8 cellular contexts compared by ENCODE assay signal in genomic region chr19:58545286-58546068, GRCh38. TPM values are rescaled to one million over a fixed set of nuclear protein-coding genes. Genes with fewer than 3 reads are reported as not detected.
A peak's percentile ranks its signal among the peaks of the same experiment; 100 is the strongest.
DNase-seq lines count a peak whose midpoint lies in the region; ATAC-seq lines count a peak whose summit lies in the region.

No MANE protein-coding gene starts in this region.

- peak overlapping the region; percentile 77; the same call in 1 of the 2 replicates for H3K27ac ChIP-seq in HUES64 (ENCODE audit: low read depth, low read length)

- H3K36me3 ChIP-seq in HUES64 (ENCODE audit: insufficient read depth, low read length) = peaks cover 51% of the 10 kb centered on the region

- no peaks in the 10 kb centered on the region for H3K9me3 ChIP-seq in HUES64 (ENCODE audit: insufficient read depth, low read depth, low read length)

- H3K27me3 ChIP-seq in HUES64 (ENCODE audit: insufficient read depth, low read length) = peaks cover 15% of the 10 kb centered on the region

- no peak for ATAC-seq in activated naive CD8-positive, alpha-beta T cell treated with anti-CD3 and anti-CD28 coated beads, Interleukin-2, amount 10 ng/mL, durations not matched to agents 7 days and 5 days (ENCODE audit: low read depth)
- no peak for ATAC-seq in stimulated activated naive CD8-positive, alpha-beta T cell treated with anti-CD3 and anti-CD28 coated beads, Interleukin-15, amount 100 ng/mL, for 72 hours
- no peak for ATAC-seq in HG02571 (IDR thresholded peaks at IDR 0.05; ENCODE audit: unreplicated experiment)
- no peak for ATAC-seq in HG03039 (IDR thresholded peaks at IDR 0.05; ENCODE audit: unreplicated experiment)
- no peak for ATAC-seq in left colon

- intact Hi-C loops in left colon (cut with DNase I, micrococcal nuclease) = no loop called here

- no peaks in the 10 kb centered on the region for H3K9me3 Mint-ChIP-seq in activated naive CD8-positive, alpha-beta T cell treated with anti-CD3 and anti-CD28 coated beads, Interleukin-2, amount 10 ng/mL, durations not matched to agents 7 days and 5 days
- no peaks in the 10 kb centered on the region for H3K9me3 Mint-ChIP-seq in immature natural killer cell
- H3K9me3 Mint-ChIP-seq in stimulated activated naive CD8-positive, alpha-beta T cell treated with anti-CD3 and anti-CD28 coated beads, Interleukin-15, amount 100 ng/mL, for 72 hours = no peaks in the 10 kb centered on the region

- peak overlapping the region; percentile 90 for H3K27ac Mint-ChIP-seq in activated naive CD8-positive, alpha-beta T cell treated with anti-CD3 and anti-CD28 coated beads, Interleukin-2, amount 10 ng/mL, durations not matched to agents 7 days and 5 days
- H3K27ac Mint-ChIP-seq in immature natural killer cell = peak overlapping the region; percentile 86 to 91 (median 88)
- peak overlapping the region; percentile 90 to 97 for H3K27ac Mint-ChIP-seq in stimulated activated naive CD8-positive, alpha-beta T cell treated with anti-CD3 and anti-CD28 coated beads, Interleukin-15, amount 100 ng/mL, for 72 hours

- peak overlapping the region; percentile 100 for H3K4me3 ChIP-seq in HUES64 (ENCODE audit: low read length)

- 11% methylated on average over 22 of the region's 22 CpGs for WGBS in HUES64

- H3K4me3 Mint-ChIP-seq in activated naive CD8-positive, alpha-beta T cell treated with anti-CD3 and anti-CD28 coated beads, Interleukin-2, amount 10 ng/mL, durations not matched to agents 7 days and 5 days = peak overlapping the region; percentile 98
- H3K4me3 Mint-ChIP-seq in immature natural killer cell = peak overlapping the region; percentile 88 to 92 (median 91)
- peak overlapping the region; percentile 86 to 95 for H3K4me3 Mint-ChIP-seq in stimulated activated naive CD8-positive, alpha-beta T cell treated with anti-CD3 and anti-CD28 coated beads, Interleukin-15, amount 100 ng/mL, for 72 hours

- H3K9ac ChIP-seq in HUES64 (ENCODE audit: low read depth, low read length) = peak overlapping the region; percentile 98

- peaks cover 7% of the 10 kb centered on the region; the same call in 1 of the 2 replicates for H3K4me1 ChIP-seq in HUES64 (ENCODE audit: insufficient read depth, low read length)

- POLR2A ChIA-PET in activated naive CD8-positive, alpha-beta T cell treated with anti-CD3 and anti-CD28 coated beads, Interleukin-2, amount 10 ng/mL, durations not matched to agents 7 days and 5 days (lab: Charles Lee) = interaction anchor here (0.7 to 4.1 kb wide), 8 partner anchors 9 to 182 kb away, joined by 3 to 72 read pairs (median 8); partner anchors contain the start of genes CHMP2A, MZF1, UBE2M and ZBTB45

- peaks cover 31% of the 10 kb centered on the region for H3K4me1 Mint-ChIP-seq in activated naive CD8-positive, alpha-beta T cell treated with anti-CD3 and anti-CD28 coated beads, Interleukin-2, amount 10 ng/mL, durations not matched to agents 7 days and 5 days
- peaks cover 33 to 37% of the 10 kb centered on the region in 2 donors for H3K4me1 Mint-ChIP-seq in immature natural killer cell
- H3K4me1 Mint-ChIP-seq in stimulated activated naive CD8-positive, alpha-beta T cell treated with anti-CD3 and anti-CD28 coated beads, Interleukin-15, amount 100 ng/mL, for 72 hours = peaks cover 51% of the 10 kb centered on the region

- H3K36me3 Mint-ChIP-seq in activated naive CD8-positive, alpha-beta T cell treated with anti-CD3 and anti-CD28 coated beads, Interleukin-2, amount 10 ng/mL, durations not matched to agents 7 days and 5 days = peaks cover 29% of the 10 kb centered on the region
- H3K36me3 Mint-ChIP-seq in immature natural killer cell = peaks cover 4 to 16% (median 6%) of the 10 kb centered on the region in 3 donors

- peaks cover 10% of the 10 kb centered on the region for H3K27me3 Mint-ChIP-seq in activated naive CD8-positive, alpha-beta T cell treated with anti-CD3 and anti-CD28 coated beads, Interleukin-2, amount 10 ng/mL, durations not matched to agents 7 days and 5 days
- H3K27me3 Mint-ChIP-seq in immature natural killer cell (ENCODE audit: low read depth in 3 of 3) = peaks cover 23 to 28% (median 26%) of the 10 kb centered on the region in 3 donors
- peaks cover 17% of the 10 kb centered on the region for H3K27me3 Mint-ChIP-seq in stimulated activated naive CD8-positive, alpha-beta T cell treated with anti-CD3 and anti-CD28 coated beads, Interleukin-15, amount 100 ng/mL, for 72 hours

- no peak for DNase-seq in activated naive CD8-positive, alpha-beta T cell treated with anti-CD3 and anti-CD28 coated beads, Interleukin-2, amount 10 ng/mL, durations not matched to agents 7 days and 5 days
- DNase-seq in immature natural killer cell (no peak), left colon (no peak), SHP77 (lab: John Stamatoyannopoulos, UW) (no peak)
- no peak for DNase-seq in stimulated activated naive CD8-positive, alpha-beta T cell treated with anti-CD3 and anti-CD28 coated beads, Interleukin-15, amount 100 ng/mL, for 72 hours

RNA-seq across cellular contexts. Expression of gene TRIM28, which starts 1.6 kb away (rescaled TPM):
- 815 TPM for polyA plus RNA-seq in HUES64 (2013, experiment 1 of 2)
- 757 TPM for polyA plus RNA-seq in HUES64 (2013, experiment 2 of 2)
- total RNA-seq in activated naive CD8-positive, alpha-beta T cell treated with anti-CD3 and anti-CD28 coated beads, Interleukin-2, amount 10 ng/mL, durations not matched to agents 7 days and 5 days = 100 to 1,000 TPM; 409 to 412 TPM
- polyA plus RNA-seq in immature natural killer cell = 10 to 100 TPM; 34.3 to 36.3 (median 35.7) TPM
- 100 to 1,000 TPM; 171 to 184 TPM for total RNA-seq in left colon

RNA-seq across cellular contexts. Expression of gene CHMP2A, which starts 9.4 kb away (rescaled TPM):
- 60.7 TPM for polyA plus RNA-seq in HUES64 (2013, experiment 1 of 2)
- polyA plus RNA-seq in HUES64 (2013, experiment 2 of 2) = 80.1 TPM
- total RNA-seq in activated naive CD8-positive, alpha-beta T cell treated with anti-CD3 and anti-CD28 coated beads, Interleukin-2, amount 10 ng/mL, durations not matched to agents 7 days and 5 days = 100 to 1,000 TPM in 1 of 2 experiments, 10 to 100 TPM in 1; 99.0 to 111 TPM
- 100 to 1,000 TPM; 210 to 265 (median 231) TPM for polyA plus RNA-seq in immature natural killer cell
- 100 to 1,000 TPM; 204 to 215 TPM for total RNA-seq in left colon

RNA-seq across cellular contexts. Expression of gene UBE2M, which starts 12.9 kb away (rescaled TPM):
- 89.2 TPM for polyA plus RNA-seq in HUES64 (2013, experiment 1 of 2)
- 96.9 TPM for polyA plus RNA-seq in HUES64 (2013, experiment 2 of 2)
- total RNA-seq in activated naive CD8-positive, alpha-beta T cell treated with anti-CD3 and anti-CD28 coated beads, Interleukin-2, amount 10 ng/mL, durations not matched to agents 7 days and 5 days = 10 to 100 TPM; 79.5 to 81.2 TPM
- polyA plus RNA-seq in immature natural killer cell = 10 to 100 TPM; 10.8 to 18.5 (median 15.5) TPM
- 10 to 100 TPM; 55.8 to 70.4 TPM for total RNA-seq in left colon

RNA-seq across cellular contexts. Expression of gene ZBTB45, which starts 25.9 kb away (rescaled TPM):
- polyA plus RNA-seq in HUES64 (2013, experiment 1 of 2) = 15.2 TPM
- polyA plus RNA-seq in HUES64 (2013, experiment 2 of 2) = 17.4 TPM
- 10 to 100 TPM; 18.9 to 19.5 TPM for total RNA-seq in activated naive CD8-positive, alpha-beta T cell treated with anti-CD3 and anti-CD28 coated beads, Interleukin-2, amount 10 ng/mL, durations not matched to agents 7 days and 5 days
- 1 to 10 TPM; 2.8 to 7.2 (median 3.4) TPM for polyA plus RNA-seq in immature natural killer cell
- 10 to 100 TPM; 13.7 to 14.3 TPM for total RNA-seq in left colon

RNA-seq across cellular contexts. Expression of gene MZF1, which starts 27.7 kb away (rescaled TPM):
- polyA plus RNA-seq in HUES64 (2013, experiment 1 of 2) = 9.8 TPM
- 8.4 TPM for polyA plus RNA-seq in HUES64 (2013, experiment 2 of 2)
- 10 to 100 TPM; 31.3 to 31.7 TPM for total RNA-seq in activated naive CD8-positive, alpha-beta T cell treated with anti-CD3 and anti-CD28 coated beads, Interleukin-2, amount 10 ng/mL, durations not matched to agents 7 days and 5 days
- polyA plus RNA-seq in immature natural killer cell = 10 to 100 TPM in 1 of 3 donors, 1 to 10 TPM in 2; 3.2 to 10.4 (median 7.1) TPM
- 10 to 100 TPM; 22.8 to 28.9 TPM for total RNA-seq in left colon
